13 cellular contexts compared by ENCODE assay signal in the genomic region with DNA sequence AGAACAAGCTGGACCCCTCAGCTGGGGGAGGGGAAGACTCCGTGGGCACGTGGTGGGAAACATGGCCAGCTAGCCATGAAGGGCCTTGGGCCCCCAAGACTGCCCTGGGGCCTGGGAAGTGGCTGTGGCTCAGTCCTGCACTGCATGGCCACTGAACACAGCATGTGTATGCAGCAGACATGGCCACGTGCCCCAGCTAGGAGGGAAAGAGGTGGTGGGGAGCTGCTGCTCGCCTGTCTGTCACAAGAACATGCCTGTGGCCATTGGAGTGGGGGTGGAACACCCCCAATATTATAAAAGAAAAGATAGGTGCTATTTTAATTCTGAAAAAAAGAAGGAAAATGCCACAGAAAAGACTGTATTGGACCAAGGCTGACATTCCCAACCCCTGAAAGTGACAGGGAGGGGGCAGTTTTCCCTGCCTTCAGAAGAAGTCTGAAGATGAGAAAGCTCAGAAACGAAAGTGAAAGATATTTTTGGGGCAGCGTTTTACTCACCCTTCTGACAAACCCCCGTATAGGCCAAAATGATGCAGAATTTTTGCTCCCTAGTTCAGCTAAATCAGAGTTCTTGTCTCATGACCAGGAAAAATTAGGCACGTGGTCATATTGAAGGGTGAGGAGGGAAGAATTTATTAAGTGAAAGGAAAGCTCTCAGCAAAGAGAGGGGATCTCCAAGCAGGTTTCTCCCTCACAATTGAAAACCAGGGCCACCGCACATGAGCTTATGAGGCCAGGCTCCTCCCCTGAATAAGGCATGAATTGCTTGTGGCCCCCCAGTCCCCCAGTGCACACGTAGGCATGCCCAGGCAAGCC. TPM values are rescaled to one million over a fixed set of nuclear protein-coding genes. Genes with fewer than 3 reads are reported as not detected.
DNase-seq lines count a peak whose midpoint lies in the region; ATAC-seq, FAIRE-seq and TF ChIP-seq lines count a peak whose summit lies in the region.
"Had no signal": no experiment of that assay in that cellular context is flagged by ENCODE, and none has a peak within 500 bp of the region (broad histone marks: within the 10 kb centered on the region; RNA-seq: fewer than 3 reads in every experiment).

No MANE protein-coding gene starts in this region.

- H3K27me3 ChIP-seq in heart left ventricle, result no peaks in the 10 kb centered on the region
- H3K27me3 ChIP-seq: colonic mucosa, left lung, pancreas had no signal

- H3K4me1 ChIP-seq in A549 (0 out of 3 replicates have a peak, but pooled peaks cover 3% of the 10 kb centered on the region), heart left ventricle (peaks cover 0 to 10% (median 0%) of the 10 kb centered on the region in 12 donors)
- H3K4me1 ChIP-seq: colonic mucosa, pancreas had no signal

- peaks cover 18% of the 10 kb centered on the region for H3K4me1 Mint-ChIP-seq in central memory CD8-positive, alpha-beta T cell
- H3K4me1 Mint-ChIP-seq in WTC11, result peaks cover 12% of the 10 kb centered on the region

- 33% methylated on average over 10 of the region's 10 CpGs for WGBS in A549 (ENCODE audit: missing lambda C conversion rate)
- 79 to 85% (median 81%) methylated on average over 10 of the region's 10 CpGs for WGBS in heart left ventricle, 4 donors

- ATAC-seq in A549 (no peak), GM18498 (IDR thresholded peaks at IDR 0.05; ENCODE audit: unreplicated experiment) (peak; percentile 65), HG03135 (IDR thresholded peaks at IDR 0.05; ENCODE audit: unreplicated experiment) (no peak), heart left ventricle (no peak), WTC11 (no peak)
- ATAC-seq in central memory CD8-positive, alpha-beta T cell (replicated peaks; ENCODE audit: extremely low read depth, poor library complexity, severe bottlenecking), result peak; percentile 78
- ATAC-seq: left lung, pancreas had no signal

- H3K4me3 ChIP-seq in A549 (no peak overlapping the region), heart left ventricle (no peak overlapping the region)
- H3K4me3 ChIP-seq: colonic mucosa, left lung, pancreas had no signal

- CTCF ChIA-PET in A549 (lab: Yijun Ruan, JAX), result interaction anchor here (0.6 to 1.2 kb wide), 3 partner anchors 35 to 101 kb away, joined by 3 to 4 read pairs (median 3); a partner anchor contains a TSS
- CTCF ChIA-PET in WTC11 (lab: Charles Lee), result interaction anchor here (1.2 to 2.0 kb wide), 2 partner anchors 35 to 100 kb away, joined by 4 to 10 read pairs; a partner anchor contains a TSS

- TF ChIP-seq POLR2A in A549 (IDR thresholded peaks at IDR 0.05; ENCODE audit: low read length) (no peak), heart left ventricle (IDR thresholded peaks at IDR 0.05) (no peak)

- DNase-seq in A549 (ENCODE audit: low read depth in 1 of 2, low spot score in 1 of 2), result no peak
- DNase-seq in RPMI8226, result peak; percentile 7
- peak in 1 of 2 donors; percentile 12 for DNase-seq in central memory CD8-positive, alpha-beta T cell (ENCODE audit: low spot score in 2 of 2)
- no peak for DNase-seq in DMS79 treated with DMSO at 0.1 percent for 48 hours (lab: John Stamatoyannopoulos, UW)
- no peak for DNase-seq in heart left ventricle
- no peak for DNase-seq in WTC11 (ENCODE audit: low spot score)
- DNase-seq: colonic mucosa, foreskin melanocyte, left lung, NCI-H187 treated with DMSO at 0.1 percent for 48 hours, pancreas had no signal

- H3K9me3 ChIP-seq in A549 (no peaks in the 10 kb centered on the region), heart left ventricle (peaks cover 0 to 22% (median 9%) of the 10 kb centered on the region in 12 donors)
- H3K9me3 ChIP-seq: colonic mucosa, pancreas had no signal

- H3K27ac ChIP-seq in A549, result peak overlapping the region; percentile 35 to 38; a peak in 3 of 6 replicates
- H3K27ac ChIP-seq in heart left ventricle, result peak overlapping the region in 1 of 12 donors; percentile 59
- H3K27ac ChIP-seq: colonic mucosa, left lung, pancreas had no signal

- FAIRE-seq in A549 (lab: Jason Lieb, UNC), result no peak
- FAIRE-seq: pancreas had no signal

- TF ChIP-seq CTCF in A549 (IDR thresholded peaks at IDR 0.05) (no peak), heart left ventricle (IDR thresholded peaks at IDR 0.05) (no peak), WTC11 (IDR thresholded peaks at IDR 0.05) (no peak)

- H3K4me3 Mint-ChIP-seq in central memory CD8-positive, alpha-beta T cell, result peak overlapping the region; percentile 79
- no peak overlapping the region for H3K4me3 Mint-ChIP-seq in WTC11

- TF ChIP-seq EP300 in A549 (IDR thresholded peaks at IDR 0.05), result no peak

- intact Hi-C loops in heart left ventricle (cut with DNase I), result no loop called here

- H3K36me3 Mint-ChIP-seq in central memory CD8-positive, alpha-beta T cell (ENCODE audit: insufficient read depth), result no peaks in the 10 kb centered on the region
- H3K36me3 Mint-ChIP-seq in WTC11, result peaks cover 46% of the 10 kb centered on the region

- H3K27me3 Mint-ChIP-seq in central memory CD8-positive, alpha-beta T cell, result no peaks in the 10 kb centered on the region
- no peaks in the 10 kb centered on the region for H3K27me3 Mint-ChIP-seq in WTC11 (ENCODE audit: low read depth)

- POLR2A ChIA-PET in A549 (lab: Yijun Ruan, JAX) (interaction anchor here (1.1 kb wide), 1 partner anchor 35 kb away, joined by 5 read pairs; a partner anchor contains a TSS), WTC11 (lab: Charles Lee) (no interaction called here)

- peaks cover 4% of the 10 kb centered on the region for H3K9me3 Mint-ChIP-seq in central memory CD8-positive, alpha-beta T cell
- H3K9me3 Mint-ChIP-seq in WTC11, result peaks cover 52% of the 10 kb centered on the region

- no peaks in the 10 kb centered on the region for H3K36me3 ChIP-seq in heart left ventricle
- H3K36me3 ChIP-seq: colonic mucosa, left lung, pancreas had no signal

- H3K4me2 ChIP-seq in A549, result peak overlapping the region; percentile 52

- H3K27ac Mint-ChIP-seq in central memory CD8-positive, alpha-beta T cell (ENCODE audit: low read depth), result peak overlapping the region; percentile 97
- H3K27ac Mint-ChIP-seq in WTC11, result no peak overlapping the region

- no peak for TF ChIP-seq RAD21 in A549 (conservative IDR thresholded peaks at IDR 0.05 in 1 of 2, IDR thresholded peaks at IDR 0.05 in 1 of 2)

TF ChIP-seq in A549, 52 proteins besides CTCF, POLR2A, EP300 and RAD21:
- no peak for TF ChIP-seq HEYL (CRISPR knock-in tag; IDR thresholded peaks at IDR 0.05)
- TF ChIP-seq FOSL2 (IDR thresholded peaks at IDR 0.05), result no peak
- no peak for TF ChIP-seq FOSL2 (CRISPR knock-in tag; IDR thresholded peaks at IDR 0.05)
- no peak for TF ChIP-seq ZFP36 (IDR thresholded peaks at IDR 0.05; ENCODE audit: borderline replicate concordance, partially characterized antibody)
- no peak for TF ChIP-seq ZC3H11A (IDR thresholded peaks at IDR 0.05)
- TF ChIP-seq JUNB (IDR thresholded peaks at IDR 0.05), result no peak
- no peak for TF ChIP-seq KDM5A (IDR thresholded peaks at IDR 0.05)
- no peak for TF ChIP-seq SMC3 (IDR thresholded peaks at IDR 0.05)

TF ChIP-seq in WTC11, 78 proteins besides CTCF, POLR2A, EP300 and RAD21:
- TF ChIP-seq CREB1 (CRISPR knock-in tag; IDR thresholded peaks at IDR 0.05) (no peak), FOXJ3 (CRISPR knock-in tag; IDR thresholded peaks at IDR 0.05; ENCODE audit: borderline replicate concordance) (no peak), JAZF1 (CRISPR knock-in tag; IDR thresholded peaks at IDR 0.05) (no peak), IRF2 (CRISPR knock-in tag; IDR thresholded peaks at IDR 0.05; ENCODE audit: borderline replicate concordance, low read depth) (no peak), RORB (CRISPR knock-in tag; IDR thresholded peaks at IDR 0.05) (no peak), ZNF416 (CRISPR knock-in tag; IDR thresholded peaks at IDR 0.05) (no peak), ELF4 (CRISPR knock-in tag; IDR thresholded peaks at IDR 0.05; ENCODE audit: low read depth) (no peak)
- TF ChIP-seq, protein P1, sequence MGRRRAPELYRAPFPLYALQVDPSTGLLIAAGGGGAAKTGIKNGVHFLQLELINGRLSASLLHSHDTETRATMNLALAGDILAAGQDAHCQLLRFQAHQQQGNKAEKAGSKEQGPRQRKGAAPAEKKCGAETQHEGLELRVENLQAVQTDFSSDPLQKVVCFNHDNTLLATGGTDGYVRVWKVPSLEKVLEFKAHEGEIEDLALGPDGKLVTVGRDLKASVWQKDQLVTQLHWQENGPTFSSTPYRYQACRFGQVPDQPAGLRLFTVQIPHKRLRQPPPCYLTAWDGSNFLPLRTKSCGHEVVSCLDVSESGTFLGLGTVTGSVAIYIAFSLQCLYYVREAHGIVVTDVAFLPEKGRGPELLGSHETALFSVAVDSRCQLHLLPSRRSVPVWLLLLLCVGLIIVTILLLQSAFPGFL (CRISPR knock-in tag; IDR thresholded peaks at IDR 0.05; ENCODE audit: borderline replicate concordance), result no peak
TF ChIP-seq in WTC11: peak in this region for 0.

RNA-seq across cellular contexts. Expression of a gene that starts 35.2 kb away (rescaled TPM):
- 45.0 and 50.0 TPM in 2 replicates for polyA plus RNA-seq in A549 (2011; rRNA removed)
- polyA plus RNA-seq in A549 (2012; cell fraction: cytosol; rRNA removed), result 8.0 and 9.1 TPM in 2 replicates
- polyA plus RNA-seq in A549 (2012; cell fraction: nucleus; rRNA removed), result 21.5 and 27.2 TPM in 2 replicates
- polyA plus RNA-seq in A549 (2017; fragmentation: RNase III; extraction: RNeasy Plus Mini Kit Qiagen cat#74134 plus additional on column Dnase treatment), result 10.4 to 13.2 TPM (median 10.9 TPM) in 3 replicates
- polyA minus RNA-seq in A549 (2011; rRNA and poly(A)+ RNA removed), result 143 and 190 TPM in 2 replicates
- total RNA-seq in heart left ventricle, result 10 to 100 TPM; 36.3 to 64.7 (median 53.4) TPM
- polyA plus RNA-seq in heart left ventricle, result 10 to 100 TPM in 1 of 2 donors, 1 to 10 TPM in 1; 6.1 to 11.7 TPM
- total RNA-seq in WTC11 (2021), result 43.4 to 49.8 TPM (median 46.4 TPM) in 3 replicates

Comparison
In these comparisons a context has a peak if more than half of its experiments do, and no peak if none do; other contexts are left out.
1. ATAC-seq: peak in GM18498 (single experiment) and central memory CD8-positive, alpha-beta T cell (single experiment); none in A549 (0 of 2), HG03135 (single experiment), heart left ventricle (0 of 4) and WTC11 (single experiment).